ENCODE assay signal across 8 cellular contexts in the genomic region with DNA sequence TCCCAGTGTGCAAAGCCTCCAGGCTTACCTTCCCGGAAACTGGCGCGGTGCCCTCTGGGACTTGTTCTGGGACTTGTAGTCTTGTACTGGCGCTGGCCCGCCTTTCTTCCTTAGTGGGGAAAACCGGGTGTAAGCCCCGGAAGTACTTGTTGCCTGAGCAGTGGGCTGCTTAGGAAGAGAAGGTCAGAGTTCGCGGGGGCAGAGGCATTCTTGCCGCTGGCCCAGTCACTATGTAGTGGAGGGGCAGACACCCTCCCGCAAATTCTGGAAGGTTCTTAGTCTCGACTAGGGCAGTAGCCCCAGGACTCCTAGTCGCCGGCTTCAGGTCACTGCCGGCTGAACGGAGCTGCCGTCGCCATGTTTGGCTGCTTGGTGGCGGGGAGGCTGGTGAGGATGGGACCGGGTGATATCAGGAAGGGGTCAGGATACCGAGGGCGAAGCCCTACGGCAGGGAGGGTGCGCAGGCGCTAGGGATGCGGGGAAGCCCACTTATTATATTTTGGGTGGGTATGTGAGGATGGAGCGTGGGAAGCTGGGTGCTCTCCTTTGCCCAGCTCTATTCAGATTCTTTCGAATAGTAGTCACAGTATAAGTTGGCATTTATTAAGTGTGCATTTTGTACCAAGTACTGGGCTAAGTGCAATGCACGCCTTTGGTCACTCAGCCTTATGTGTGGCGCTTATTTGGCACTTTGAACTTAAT. TPM values are rescaled to one million over a fixed set of nuclear protein-coding genes. Genes with fewer than 3 reads are reported as not detected.
DNase-seq lines count a peak whose midpoint lies in the region; ATAC-seq and TF ChIP-seq lines count a peak whose summit lies in the region.

Gene HIKESHI (plus strand): TSS at position 149 of the 702 bp plus-strand sequence. CDS start 209 bp downstream, at position 358.

- H3K4me3 ChIP-seq in Karpas-422 (ENCODE audit: low read length) = peak within 1 kb of the TSS; percentile 73
- H3K4me3 ChIP-seq in esophagus squamous epithelium = peak within 1 kb of the TSS; percentile 70 to 95 (median 76)

- DNase-seq in DMS79 treated with DMSO at 0.1 percent for 48 hours (lab: John Stamatoyannopoulos, UW) (peak; percentile 99), Karpas-422 (peak; percentile 100), RKO (ENCODE audit: low spot score) (peak; percentile 99), activated T-helper 1 cell treated with Interleukin-2 at 50 U/mL for 16 hours (ENCODE audit: low read depth) (peak; percentile 85), esophagus squamous epithelium (lab: John Stamatoyannopoulos, UW) (peak; percentile 89), myocyte (ENCODE audit: low read depth) (peak; percentile 99)
- peak; percentile 77 to 96 for DNase-seq in stimulated activated CD8-positive, alpha-beta memory T cell treated with anti-CD3 and anti-CD28 coated beads, Interleukin-7, amount 100 ng/mL, for 48 hours (ENCODE audit: extremely low read depth in 1 of 2, low read depth in 1 of 2)

- peaks cover 44% of the 10 kb centered on the region for H3K79me2 ChIP-seq in Karpas-422 (ENCODE audit: low read length)

- peak within 1 kb of the TSS; percentile 20 for H3K27ac ChIP-seq in Karpas-422 (ENCODE audit: low read length)
- peak within 1 kb of the TSS; percentile 80 to 94 (median 89) for H3K27ac ChIP-seq in esophagus squamous epithelium

- H3K9me2 ChIP-seq in Karpas-422 (replicated peaks; ENCODE audit: insufficient read depth, low read length) = no peaks in the 10 kb centered on the region

- no peaks in the 10 kb centered on the region for H3K27me3 ChIP-seq in Karpas-422 (ENCODE audit: low read length)
- no peaks in the 10 kb centered on the region for H3K27me3 ChIP-seq in esophagus squamous epithelium

- peak within 1 kb of the TSS; percentile 60 for H2AFZ ChIP-seq in Karpas-422 (ENCODE audit: low read length)

- H3K36me3 ChIP-seq in Karpas-422 (ENCODE audit: insufficient read depth, low read length) = peaks cover 18% of the 10 kb centered on the region
- H3K36me3 ChIP-seq in esophagus squamous epithelium = peaks cover 0 to 5% (median 0%) of the 10 kb centered on the region in 3 donors

- H3K9me3 ChIP-seq in Karpas-422 (ENCODE audit: low read length) (peaks cover 4% of the 10 kb centered on the region; the same call in 1 of the 2 replicates), esophagus squamous epithelium (no peaks in the 10 kb centered on the region)

- H3K4me1 ChIP-seq in Karpas-422 (ENCODE audit: low read length) (peaks cover 21% of the 10 kb centered on the region), esophagus squamous epithelium (peaks cover 6 to 15% (median 12%) of the 10 kb centered on the region in 3 donors)

- WGBS in esophagus squamous epithelium, 2 donors = 1% methylated on average over 11 to 25 of the region's 30 CpGs

- H4K20me1 ChIP-seq in Karpas-422 (ENCODE audit: insufficient read depth, low read depth, low read length) = no peaks in the 10 kb centered on the region

- H3K4me2 ChIP-seq in Karpas-422 (ENCODE audit: low read depth, low read length, poor library complexity, severe bottlenecking) = peak within 1 kb of the TSS; percentile 86

- peak; percentile 99 for ATAC-seq in GM21825 (IDR thresholded peaks at IDR 0.05; ENCODE audit: unreplicated experiment)

- peak in 3 of 4 donors; percentile 35 to 63 (median 44) for TF ChIP-seq POLR2A in esophagus squamous epithelium (IDR thresholded peaks at IDR 0.05)

- intact Hi-C loops in esophagus squamous epithelium (cut with DNase I) = no loop called here

- TF ChIP-seq CTCF in esophagus squamous epithelium (IDR thresholded peaks at IDR 0.05) = peak in 2 of 6 experiments; percentile 9 to 39

- peak within 1 kb of the TSS; percentile 75 for H3K9ac ChIP-seq in Karpas-422 (ENCODE audit: low read length)

RNA-seq across cellular contexts. Expression of gene HIKESHI, which starts in this region (rescaled TPM):
- 73.4 and 172 TPM in 2 replicates for total RNA-seq in Karpas-422 (2014; rRNA removed; shearing (Covaris generic); ENCODE audit: low replicate concordance)
- total RNA-seq in esophagus squamous epithelium (10 to 100 TPM; 22.4 to 35.7 (median 33.9) TPM), myocyte (59.1 and 64.2 TPM in 2 replicates)
- polyA plus RNA-seq in myocyte (2012) = 58.0 TPM

Comparison
In these comparisons a context has a peak if more than half of its experiments do, and no peak if none do; other contexts are left out.
1. Peak in every context shown above with its lines: DNase-seq, ATAC-seq, H3K4me3 ChIP-seq and H3K27ac ChIP-seq.